Comparison of ENCODE assay signal across 9 cellular contexts in genomic region chr20:32585519-32586127, GRCh38. TPM values are rescaled to one million over a fixed set of nuclear protein-coding genes. Genes with fewer than 3 reads are reported as not detected.
DNase-seq lines count a peak whose midpoint lies in the region; FAIRE-seq and TF ChIP-seq lines count a peak whose summit lies in the region.
"Had no signal": no experiment of that assay in that cellular context is flagged by ENCODE, and none has a peak within 500 bp of the region (broad histone marks: within the 10 kb centered on the region; RNA-seq: fewer than 3 reads in every experiment).

No MANE protein-coding gene starts in this region.

- peaks cover 8% of the 10 kb centered on the region for H3K79me1 ChIP-seq in trophoblast cell (ENCODE audit: low read length)

- H3K4me1 ChIP-seq in HUES6 (ENCODE audit: control insufficient read depth, insufficient read depth, low read length), result peaks cover 22% of the 10 kb centered on the region
- peaks cover 4 to 9% of the 10 kb centered on the region in 2 experiments for H3K4me1 ChIP-seq in trophoblast cell (ENCODE audit: control insufficient read depth in 1 of 2, insufficient read depth in 2 of 2, low read length in 2 of 2)
- H3K4me1 ChIP-seq in kidney (ENCODE audit: control insufficient read depth in 1 of 2, insufficient read depth in 1 of 2, low read depth in 1 of 2, low read length in 2 of 2), result no peaks in the 10 kb centered on the region

- H3K27ac ChIP-seq in HUES6 (ENCODE audit: low read depth, low read length) (no peak overlapping the region), trophoblast cell (ENCODE audit: low read depth, low read length) (no peak overlapping the region), kidney (ENCODE audit: low read depth in 2 of 2, low read length in 2 of 2) (no peak overlapping the region)

- WGBS in trophoblast cell (ENCODE audit: extremely low coverage, insufficient coverage, insufficient read length), result no CpG with 5 or more reads among the region's 40 CpGs

- H3K4ac ChIP-seq in trophoblast cell (ENCODE audit: low read depth, low read length), result no peak overlapping the region

- peaks cover 29% of the 10 kb centered on the region for H3K4me1 Mint-ChIP-seq in chondrocyte (ENCODE audit: low read depth)

- H2AFZ ChIP-seq in trophoblast cell (ENCODE audit: insufficient read depth, low read length, poor library complexity), result no peak overlapping the region

- no peak overlapping the region for H4K12ac ChIP-seq in trophoblast cell (ENCODE audit: low read depth, low read length)

- H3K9me3 Mint-ChIP-seq in chondrocyte (ENCODE audit: low read depth), result no peaks in the 10 kb centered on the region

- H3K36me3 ChIP-seq in HUES6 (ENCODE audit: control insufficient read depth, insufficient read depth, low read length) (no peaks in the 10 kb centered on the region), trophoblast cell (ENCODE audit: control insufficient read depth in 1 of 2, insufficient read depth in 2 of 2, low read length in 2 of 2) (no peaks in the 10 kb centered on the region), kidney (ENCODE audit: control insufficient read depth in 1 of 2, insufficient read depth in 2 of 2, low read length in 2 of 2) (no peaks in the 10 kb centered on the region)

- no peak overlapping the region for H2AK5ac ChIP-seq in trophoblast cell (ENCODE audit: low read length)

- no peak overlapping the region for H4K91ac ChIP-seq in trophoblast cell (ENCODE audit: low read depth, low read length)

- H3K27me3 ChIP-seq in HUES6 (ENCODE audit: control insufficient read depth, insufficient read depth, low read length) (peaks cover 42% of the 10 kb centered on the region), trophoblast cell (ENCODE audit: insufficient read depth, low read length) (peaks cover 24% of the 10 kb centered on the region)

- peak overlapping the region; percentile 80 for H3K4me3 Mint-ChIP-seq in chondrocyte (ENCODE audit: unreplicated experiment)

- H3K9me3 ChIP-seq in HUES6 (ENCODE audit: control insufficient read depth, insufficient read depth, low read depth, low read length) (no peaks in the 10 kb centered on the region), trophoblast cell (ENCODE audit: insufficient read depth, low read depth, low read length) (peaks cover 6% of the 10 kb centered on the region), kidney (ENCODE audit: control insufficient read depth in 1 of 2, low read length in 2 of 2) (no peaks in the 10 kb centered on the region)

- DNase-seq in GM10248 (ENCODE audit: extremely low spot score) (peak; percentile 52), chondrocyte (ENCODE audit: low spot score) (peak; percentile 77), trophoblast cell (peak in 1 of 2 donors; percentile 13), DMS 273 treated with DMSO at 0.1 percent for 48 hours (lab: John Stamatoyannopoulos, UW) (no peak), HCEC 1CT (no peak), posterior vena cava (ENCODE audit: low spot score) (no peak), kidney (no peak)
- DNase-seq: T1000 had no signal

- no peak overlapping the region for H3K23ac ChIP-seq in trophoblast cell (ENCODE audit: low read length)

- CTCF ChIA-PET in GM10248 (lab: Yijun Ruan, JAX), result interaction anchor here (1.3 kb wide), 1 partner anchor 13 kb away, joined by 4 read pairs; no protein-coding TSS in a partner anchor

- peaks cover 2% of the 10 kb centered on the region for H3K79me2 ChIP-seq in trophoblast cell (ENCODE audit: control insufficient read depth, insufficient read depth, low read length, poor library complexity)

- no peak overlapping the region for H2BK120ac ChIP-seq in trophoblast cell (ENCODE audit: insufficient read depth, low read length, poor library complexity)

- H2BK5ac ChIP-seq in trophoblast cell (ENCODE audit: low read depth, low read length, poor library complexity), result no peak overlapping the region

- peaks cover 4% of the 10 kb centered on the region for H3K27me3 Mint-ChIP-seq in chondrocyte (ENCODE audit: low read depth)

- no peak overlapping the region for H4K8ac ChIP-seq in trophoblast cell (ENCODE audit: low read depth, low read length)

- POLR2A ChIA-PET in GM10248 (lab: Yijun Ruan, JAX), result interaction anchor here (0.6 kb wide), 2 partner anchors 88 to 252 kb away, joined by 4 to 7 read pairs; no protein-coding TSS in a partner anchor

- no peaks in the 10 kb centered on the region for H3K36me3 Mint-ChIP-seq in chondrocyte (ENCODE audit: low read depth)

- H3K9ac ChIP-seq in HUES6 (ENCODE audit: low read length) (no peak overlapping the region), trophoblast cell (ENCODE audit: low read length) (no peak overlapping the region), kidney (ENCODE audit: low read length in 2 of 2) (no peak overlapping the region)

- no peak overlapping the region for H3K27ac Mint-ChIP-seq in chondrocyte (ENCODE audit: unreplicated experiment)

- no peak overlapping the region for H2BK12ac ChIP-seq in trophoblast cell (ENCODE audit: low read length)

- H3K14ac ChIP-seq in trophoblast cell (ENCODE audit: low read length), result no peak overlapping the region

- peak overlapping the region; percentile 100 for H3K4me2 ChIP-seq in trophoblast cell (ENCODE audit: low read length)

- H3K18ac ChIP-seq in trophoblast cell (ENCODE audit: low read length), result no peak overlapping the region

- no peak for FAIRE-seq in kidney (lab: Jason Lieb, UNC)

- TF ChIP-seq CTCF in GM10248 (IDR thresholded peaks at IDR 0.05; ENCODE audit: control extremely low read depth, extremely low read depth, low read depth, missing control alignments) (no peak), chondrocyte (IDR thresholded peaks at IDR 0.05) (no peak), kidney (IDR thresholded peaks at IDR 0.05; ENCODE audit: borderline replicate concordance, extremely low read depth, insufficient read depth) (no peak)

- intact Hi-C loops in posterior vena cava (cut with DNase I), result no loop called here
- intact Hi-C loops in kidney (cut with DNase I), result no loop called here

- H3K4me3 ChIP-seq in HUES6 (ENCODE audit: low read depth, low read length) (peak overlapping the region; percentile 53), trophoblast cell (ENCODE audit: low read depth, low read length) (no peak overlapping the region), kidney (ENCODE audit: low read length in 2 of 2) (no peak overlapping the region)

RNA-seq across cellular contexts. Expression of gene NOL4L, which starts 0.5 kb away (rescaled TPM):
- total RNA-seq in chondrocyte (37.7 to 42.7 TPM (median 40.0 TPM) in 3 replicates), posterior vena cava (10 to 100 TPM in 1 of 2 donors, 1 to 10 TPM in 1; 9.3 to 12.0 TPM), kidney (19.4 TPM)
- polyA plus RNA-seq in trophoblast cell (2013), result 38.6 and 40.8 TPM in 2 replicates
- 14.1 TPM for polyA plus RNA-seq in kidney (ENCODE audit: insufficient read depth, low read depth, low replicate concordance)

Comparison
In these comparisons a context has a peak if more than half of its experiments do, and no peak if none do; other contexts are left out.
1. DNase-seq: peak in GM10248 (single experiment) and chondrocyte (single experiment); none in DMS 273 treated with DMSO at 0.1 percent for 48 hours (single experiment), HCEC 1CT (single experiment), posterior vena cava (single experiment) and kidney (single experiment).